ENCODE assay signal across 1 cellular context in the genomic region with DNA sequence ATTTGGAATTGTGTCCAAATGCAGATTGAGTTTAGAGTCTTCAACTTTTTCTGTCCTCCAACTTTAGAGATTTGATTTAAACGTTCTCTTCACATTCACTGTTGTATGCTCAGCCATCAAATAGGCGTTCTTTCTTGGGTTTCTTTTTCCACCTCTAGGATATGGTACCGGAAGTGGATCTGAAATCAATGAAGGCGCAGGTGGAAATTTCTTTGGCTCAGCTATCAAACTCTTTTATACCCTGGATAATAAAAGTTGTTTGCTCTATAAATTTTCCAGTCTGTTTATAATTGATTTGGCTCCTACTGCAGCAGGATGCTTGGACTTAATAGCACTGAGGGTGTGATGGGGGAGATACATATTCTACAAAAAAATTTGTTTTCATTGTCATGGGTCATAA.
TF ChIP-seq lines count a peak whose summit lies in the region.

No MANE protein-coding gene starts in this region.

TF ChIP-seq in GM12878, 131 proteins besides CTCF, POLR2A, EP300 and RAD21 (continued from another document):
- no peak for TF ChIP-seq POU2F2 (IDR thresholded peaks at IDR 0.05; ENCODE audit: borderline replicate concordance, low read depth, low read length)
- no peak for TF ChIP-seq SIN3A (IDR thresholded peaks at IDR 0.05; ENCODE audit: low read depth, low read length)
- TF ChIP-seq SMARCA5 (IDR thresholded peaks at IDR 0.05) = no peak
- no peak for TF ChIP-seq WRNIP1 (IDR thresholded peaks at IDR 0.05; ENCODE audit: borderline replicate concordance, low read depth, low read length)
- TF ChIP-seq ZSCAN29 (IDR thresholded peaks at IDR 0.05) = no peak
- no peak for TF ChIP-seq PRDM15 (CRISPR knock-in tag; IDR thresholded peaks at IDR 0.05)
